9 cellular contexts compared by ENCODE assay signal in the genomic region with DNA sequence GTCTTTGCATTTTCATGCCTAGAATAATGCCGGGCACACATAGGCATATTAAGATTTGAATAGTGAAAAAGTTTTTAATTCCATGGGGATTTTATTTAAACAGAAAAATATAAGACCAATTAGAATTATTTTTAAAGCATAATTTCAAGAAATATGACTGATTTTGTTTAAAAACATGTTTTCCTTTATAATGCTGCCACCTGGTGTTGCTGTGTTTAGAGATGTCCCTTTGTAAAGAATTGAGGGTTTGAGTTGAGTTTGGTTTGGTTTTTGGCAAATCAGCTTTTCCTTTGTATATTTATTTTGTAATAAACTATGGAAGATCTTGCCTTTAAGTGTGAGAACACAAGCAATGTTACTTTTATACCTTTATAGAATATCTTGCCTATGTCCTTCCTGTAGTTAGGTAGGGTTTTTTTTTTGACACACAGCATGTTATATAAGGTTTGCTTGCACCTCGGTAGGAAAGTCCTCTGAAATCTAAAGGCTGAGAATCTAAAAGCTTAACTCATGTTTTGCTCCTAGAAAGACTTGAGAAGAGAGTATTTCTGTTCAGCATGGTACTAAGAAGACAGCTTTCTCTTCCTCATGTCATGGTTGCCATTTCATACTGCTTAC. TPM values are rescaled to one million over a fixed set of nuclear protein-coding genes. Genes with fewer than 3 reads are reported as not detected.
A peak's percentile ranks its signal among the peaks of the same experiment; 100 is the strongest.
DNase-seq lines count a peak whose midpoint lies in the region; FAIRE-seq and TF ChIP-seq lines count a peak whose summit lies in the region.
"Had no signal": no experiment of that assay in that cellular context is flagged by ENCODE, and none has a peak within 500 bp of the region (broad histone marks: within the 10 kb centered on the region; RNA-seq: fewer than 3 reads in every experiment).

No MANE protein-coding gene starts in this region.

- no peak overlapping the region for H3K27ac Mint-ChIP-seq in progenitor cell of endocrine pancreas

- no peak overlapping the region for H3K4me3 Mint-ChIP-seq in progenitor cell of endocrine pancreas (ENCODE audit: low read depth)

- DNase-seq in DMS 273 (lab: John Stamatoyannopoulos, UW; ENCODE audit: unreplicated experiment) (peak; percentile 7), DMS 273 treated with DMSO at 0.1 percent for 48 hours (lab: John Stamatoyannopoulos, UW) (no peak), NCI-H2196 treated with DMSO at 0.1 percent for 48 hours (lab: John Stamatoyannopoulos, UW; ENCODE audit: unreplicated experiment) (peak; percentile 8), progenitor cell of endocrine pancreas (ENCODE audit: low spot score, unreplicated experiment) (no peak), OCI-M1 (lab: John Stamatoyannopoulos, UW) (no peak), HCEC 1CT (no peak)
- DNase-seq in activated CD8-positive, alpha-beta memory T cell treated with anti-CD3 and anti-CD28 coated beads, Interleukin-2, amount 50 U/mL, for 4 hours, result no peak
- DNase-seq: nucleus accumbens had no signal

- peak; percentile 57 for TF ChIP-seq CTCF in progenitor cell of endocrine pancreas (IDR thresholded peaks at IDR 0.05; ENCODE audit: unreplicated experiment)

- no peaks in the 10 kb centered on the region for H3K27me3 Mint-ChIP-seq in progenitor cell of endocrine pancreas

- H3K9me3 Mint-ChIP-seq in progenitor cell of endocrine pancreas (ENCODE audit: low read depth), result no peaks in the 10 kb centered on the region

- peak; percentile 69 for FAIRE-seq in endometrium (lab: Jason Lieb, UNC)

- H3K4me1 Mint-ChIP-seq in progenitor cell of endocrine pancreas (ENCODE audit: low read depth), result no peaks in the 10 kb centered on the region

- peaks cover 36% of the 10 kb centered on the region for H3K36me3 Mint-ChIP-seq in progenitor cell of endocrine pancreas (ENCODE audit: insufficient read depth)

RNA-seq across cellular contexts. Expression of a gene that starts 31.4 kb away (rescaled TPM):
- total RNA-seq in progenitor cell of endocrine pancreas, result 4.9 and 5.2 TPM in 2 replicates

RNA-seq across cellular contexts. Expression of a gene that starts 35.6 kb away (rescaled TPM):
- 137 and 141 TPM in 2 replicates for total RNA-seq in progenitor cell of endocrine pancreas

Comparison
In these comparisons a context has a peak if more than half of its experiments do, and no peak if none do; other contexts are left out.
1. DNase-seq: peak in DMS 273 (single experiment) and NCI-H2196 treated with DMSO at 0.1 percent for 48 hours (single experiment); none in DMS 273 treated with DMSO at 0.1 percent for 48 hours (single experiment), progenitor cell of endocrine pancreas (single experiment), OCI-M1 (single experiment), HCEC 1CT (single experiment) and activated CD8-positive, alpha-beta memory T cell treated with anti-CD3 and anti-CD28 coated beads, Interleukin-2, amount 50 U/mL, for 4 hours (single experiment).